ENCODE assay signal across 19 cellular contexts in the genomic region with DNA sequence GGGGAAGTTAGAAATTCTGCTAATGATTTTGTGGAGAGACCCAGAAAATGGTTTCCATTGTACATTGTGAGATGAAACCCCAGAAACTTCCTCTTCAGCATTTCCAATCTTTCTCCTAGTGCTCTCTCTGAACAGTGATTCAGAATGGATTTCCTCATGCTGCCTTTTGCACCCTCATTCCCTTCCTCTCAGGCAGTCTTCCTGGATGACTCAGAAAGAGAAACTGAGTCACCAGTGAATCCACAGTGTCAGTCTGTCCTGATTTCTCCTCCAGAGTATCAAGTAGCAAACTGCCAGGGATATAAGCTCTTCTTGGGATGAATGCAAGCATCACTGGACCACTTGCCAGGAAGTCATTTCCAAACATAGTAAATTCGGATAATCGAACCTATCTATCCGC.
DNase-seq lines count a peak whose midpoint lies in the region; ATAC-seq and TF ChIP-seq lines count a peak whose summit lies in the region.
"Had no signal": no experiment of that assay in that cellular context is flagged by ENCODE, and none has a peak within 500 bp of the region (broad histone marks: within the 10 kb centered on the region; RNA-seq: fewer than 3 reads in every experiment).

No MANE protein-coding gene starts in this region.

- DNase-seq in natural killer cell: no peak
- no peak for DNase-seq in natural killer cell treated with Interleukin-12 subunit alpha and Interleukin-12 subunit beta and Interleukin-15 and Interleukin-18, amount 100 ng/mL, for 72 hours (ENCODE audit: low spot score)
- peak; percentile 8 for DNase-seq in amniotic epithelial cell (ENCODE audit: low read depth)
- DNase-seq in foreskin fibroblast: peak; percentile 25 to 61
- no peak for DNase-seq in HUDEP-2 (lab: John Stamatoyannopoulos, UW; ENCODE audit: unreplicated experiment in 76 of 76)
- no peak for DNase-seq in stimulated activated CD4-positive, alpha-beta T cell treated with anti-CD3 and anti-CD28 coated beads, Interleukin-2, amount 100 ng/mL, for 24 hours
- no peak for DNase-seq in NCI-H446 treated with DMSO at 0.1 percent for 48 hours (lab: John Stamatoyannopoulos, UW)
- DNase-seq: CD4-positive, CD25-positive, alpha-beta regulatory T cell; COR-L47; GDM1; KBM-7; NCI-H1417 treated with DMSO at 0.1 percent for 48 hours; NCI-H1930; NCI-H226; NCI-H524 treated with DMSO at 0.1 percent for 48 hours; PC-3 had no signal

- no peaks in the 10 kb centered on the region for H3K36me3 Mint-ChIP-seq in natural killer cell
- peaks cover 5% of the 10 kb centered on the region for H3K36me3 Mint-ChIP-seq in natural killer cell treated with Interleukin-12 subunit alpha and Interleukin-12 subunit beta and Interleukin-15 and Interleukin-18, amount 100 ng/mL, for 72 hours
- H3K36me3 Mint-ChIP-seq: CD4-positive, CD25-positive, alpha-beta regulatory T cell had no signal

- H3K4me3 ChIP-seq in foreskin fibroblast (ENCODE audit: low read depth in 1 of 2, low read length in 2 of 2): no peak overlapping the region
- H3K4me3 ChIP-seq: SJSA1 had no signal

- H3K9me3 Mint-ChIP-seq in natural killer cell: no peaks in the 10 kb centered on the region
- H3K9me3 Mint-ChIP-seq in natural killer cell treated with Interleukin-12 subunit alpha and Interleukin-12 subunit beta and Interleukin-15 and Interleukin-18, amount 100 ng/mL, for 72 hours: no peaks in the 10 kb centered on the region

- H3K27ac Mint-ChIP-seq in natural killer cell: peak overlapping the region; percentile 23 to 53
- no peak overlapping the region for H3K27ac Mint-ChIP-seq in natural killer cell treated with Interleukin-12 subunit alpha and Interleukin-12 subunit beta and Interleukin-15 and Interleukin-18, amount 100 ng/mL, for 72 hours
- H3K27ac Mint-ChIP-seq: B cell; CD4-positive, CD25-positive, alpha-beta regulatory T cell had no signal

- intact Hi-C loops in natural killer cell (cut with micrococcal nuclease): no loop called here

- TF ChIP-seq CTCF in natural killer cell (IDR thresholded peaks at IDR 0.05) (no peak), foreskin fibroblast (IDR thresholded peaks at IDR 0.05; ENCODE audit: low read depth, low read length) (no peak)

- H3K4me1 Mint-ChIP-seq in natural killer cell: peaks cover 22 to 43% of the 10 kb centered on the region in 2 donors
- H3K4me1 Mint-ChIP-seq in natural killer cell treated with Interleukin-12 subunit alpha and Interleukin-12 subunit beta and Interleukin-15 and Interleukin-18, amount 100 ng/mL, for 72 hours (ENCODE audit: low read depth in 2 of 2): peaks cover 10 to 19% of the 10 kb centered on the region in 2 donors
- H3K4me1 Mint-ChIP-seq: B cell had no signal

- H3K27me3 Mint-ChIP-seq in natural killer cell (ENCODE audit: low read depth in 2 of 2): no peaks in the 10 kb centered on the region
- no peaks in the 10 kb centered on the region for H3K27me3 Mint-ChIP-seq in natural killer cell treated with Interleukin-12 subunit alpha and Interleukin-12 subunit beta and Interleukin-15 and Interleukin-18, amount 100 ng/mL, for 72 hours
- H3K27me3 Mint-ChIP-seq: CD4-positive, CD25-positive, alpha-beta regulatory T cell had no signal

- ATAC-seq in natural killer cell (no peak), GM19395 (IDR thresholded peaks at IDR 0.05; ENCODE audit: unreplicated experiment) (no peak)
- ATAC-seq in natural killer cell treated with Interleukin-12 subunit alpha and Interleukin-12 subunit beta and Interleukin-15 and Interleukin-18, amount 100 ng/mL, for 72 hours: no peak
- ATAC-seq: PC-3 had no signal

- no peak overlapping the region for H3K4me3 Mint-ChIP-seq in natural killer cell
- H3K4me3 Mint-ChIP-seq in natural killer cell treated with Interleukin-12 subunit alpha and Interleukin-12 subunit beta and Interleukin-15 and Interleukin-18, amount 100 ng/mL, for 72 hours: no peak overlapping the region
- H3K4me3 Mint-ChIP-seq: B cell; CD4-positive, CD25-positive, alpha-beta regulatory T cell had no signal

Comparison
In these comparisons a context has a peak if more than half of its experiments do, and no peak if none do; other contexts are left out.
1. H3K27ac Mint-ChIP-seq: peak in natural killer cell (2 of 2); none in natural killer cell treated with Interleukin-12 subunit alpha and Interleukin-12 subunit beta and Interleukin-15 and Interleukin-18, amount 100 ng/mL, for 72 hours (0 of 2).
2. DNase-seq: peak in amniotic epithelial cell (single experiment) and foreskin fibroblast (2 of 2); none in natural killer cell (single experiment), natural killer cell treated with Interleukin-12 subunit alpha and Interleukin-12 subunit beta and Interleukin-15 and Interleukin-18, amount 100 ng/mL, for 72 hours (single experiment), HUDEP-2 (0 of 76), stimulated activated CD4-positive, alpha-beta T cell treated with anti-CD3 and anti-CD28 coated beads, Interleukin-2, amount 100 ng/mL, for 24 hours (0 of 2) and NCI-H446 treated with DMSO at 0.1 percent for 48 hours (single experiment).